In genomic region chr1:164703971-164704411, GRCh38 we compare ENCODE assay signal across 1 cellular context.
TF ChIP-seq lines count a peak whose summit lies in the region.

No MANE protein-coding gene starts in this region.

TF ChIP-seq in K562, 482 proteins besides CTCF, POLR2A, EP300 and RAD21 (continued from another document):
- peak; percentile 92 for TF ChIP-seq ZBTB40 (IDR thresholded peaks at IDR 0.05)
- TF ChIP-seq ZBTB40 (CRISPR knock-in tag; IDR thresholded peaks at IDR 0.05), result peak; percentile 94
